In the genomic region with DNA sequence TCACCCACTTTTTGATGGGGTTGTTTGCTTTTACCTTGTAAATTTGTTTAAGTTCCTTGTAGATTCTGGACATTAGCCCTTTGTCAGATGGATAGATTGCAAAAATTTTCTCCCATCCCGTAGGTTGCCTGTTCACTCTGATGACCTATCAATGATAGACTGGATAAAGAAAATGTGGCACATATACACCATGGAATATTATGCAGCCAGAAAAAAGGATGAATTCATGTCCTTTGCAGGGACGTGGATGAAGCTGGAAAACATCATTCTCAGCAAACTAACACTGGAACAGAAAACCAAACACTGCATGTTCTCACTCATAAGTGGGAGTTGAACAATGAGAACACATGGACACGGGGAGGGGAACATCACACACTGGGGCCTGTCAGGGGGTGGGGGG, we compare ENCODE assay signal across 12 cellular contexts. TPM values are rescaled to one million over a fixed set of nuclear protein-coding genes. Genes with fewer than 3 reads are reported as not detected.
"Had no signal": no experiment of that assay in that cellular context is flagged by ENCODE, and none has a peak within 500 bp of the region (broad histone marks: within the 10 kb centered on the region; RNA-seq: fewer than 3 reads in every experiment).

No MANE protein-coding gene starts in this region.

RNA-seq across cellular contexts. Expression of a gene that starts 44.8 kb away (rescaled TPM):
- total RNA-seq: activated B cell treated with CpG ODN at 0.5 μM for 24 hours; activated CD4-positive, alpha-beta memory T cell treated with anti-CD3 and anti-CD28 coated beads for 36 hours; activated CD4-positive, alpha-beta memory T cell treated with anti-CD3 and anti-CD28 coated beads, Interleukin-2, amount 10 ng/mL, durations not matched to agents 7 days and 5 days; activated CD4-positive, alpha-beta T cell treated with anti-CD3 and anti-CD28 coated beads for 36 hours; activated CD4-positive, alpha-beta T cell treated with anti-CD3 and anti-CD28 coated beads, Interleukin-2, amount 10 ng/mL, durations not matched to agents 24 days and 14 days; activated CD8-positive, alpha-beta memory T cell treated with anti-CD3 and anti-CD28 coated beads for 36 hours; activated CD8-positive, alpha-beta memory T cell treated with anti-CD3 and anti-CD28 coated beads, Interleukin-2, amount 10 ng/mL, durations not matched to agents 7 days and 5 days; activated CD8-positive, alpha-beta T cell treated with anti-CD3 and anti-CD28 coated beads for 36 hours; activated CD8-positive, alpha-beta T cell treated with anti-CD3 and anti-CD28 coated beads, Interleukin-2, amount 10 ng/mL, durations not matched to agents 7 days and 5 days; T-helper 1 cell treated with Interleukin-12 subunit alpha and Interleukin-12 subunit beta and Interleukin-4 antibody, amounts not matched to agents 30 ng/mL and 1 ng/mL, for 36 hours; T-helper 17 cell; T-helper 2 cell treated with Interferon-gamma antibody and Interleukin-4, amounts not matched to agents 100 ng/mL and 5 ng/mL, for 36 hours had no signal
